ENCODE assay signal across 8 cellular contexts in genomic region chr19:2475018-2475701, GRCh38. TPM values are rescaled to one million over a fixed set of nuclear protein-coding genes. Genes with fewer than 3 reads are reported as not detected.
DNase-seq lines count a peak whose midpoint lies in the region; ATAC-seq and TF ChIP-seq lines count a peak whose summit lies in the region.

No MANE protein-coding gene starts in this region.

- H3K9ac ChIP-seq in rectal smooth muscle tissue (ENCODE audit: low read length) = no peak overlapping the region

- no peaks in the 10 kb centered on the region for H3K9me3 ChIP-seq in SJSA1 (replicated peaks)

- intact Hi-C loops in left cardiac atrium (cut with DNase I) = loop anchor here (2.0 to 10.0 kb wide), 4 partner anchors 67 to 138 kb away; no protein-coding TSS in a partner anchor

- peaks cover 10% of the 10 kb centered on the region for H3K4me1 Mint-ChIP-seq in activated naive CD8-positive, alpha-beta T cell treated with anti-CD3 and anti-CD28 coated beads, Interleukin-2, amount 10 ng/mL, durations not matched to agents 7 days and 5 days

- peak overlapping the region; percentile 94 for H3K4me3 Mint-ChIP-seq in activated naive CD8-positive, alpha-beta T cell treated with anti-CD3 and anti-CD28 coated beads, Interleukin-2, amount 10 ng/mL, durations not matched to agents 7 days and 5 days

- peak overlapping the region; percentile 76 for H3K27ac Mint-ChIP-seq in activated naive CD8-positive, alpha-beta T cell treated with anti-CD3 and anti-CD28 coated beads, Interleukin-2, amount 10 ng/mL, durations not matched to agents 7 days and 5 days

- peak overlapping the region; percentile 58 for H3K27ac ChIP-seq in SJSA1
- H3K27ac ChIP-seq in rectal smooth muscle tissue (ENCODE audit: low read depth, low read length) = peak overlapping the region; percentile 95

- no peaks in the 10 kb centered on the region for H3K9me3 Mint-ChIP-seq in activated naive CD8-positive, alpha-beta T cell treated with anti-CD3 and anti-CD28 coated beads, Interleukin-2, amount 10 ng/mL, durations not matched to agents 7 days and 5 days

- H3K36me3 ChIP-seq in GM06990 (ENCODE audit: control insufficient read depth, insufficient read depth, low read length) = peaks cover 11% of the 10 kb centered on the region
- H3K36me3 ChIP-seq in SJSA1 = peaks cover 32% of the 10 kb centered on the region
- no peaks in the 10 kb centered on the region for H3K36me3 ChIP-seq in rectal smooth muscle tissue (ENCODE audit: control insufficient read depth, insufficient read depth, low read length)

- H3K4me3 ChIP-seq in GM06990 (replicated peaks; ENCODE audit: low read depth, low read length) (peak overlapping the region; percentile 60), SJSA1 (peak overlapping the region; percentile 75), rectal smooth muscle tissue (ENCODE audit: low read length) (peak overlapping the region; percentile 100)

- no peaks in the 10 kb centered on the region for H3K27me3 Mint-ChIP-seq in activated naive CD8-positive, alpha-beta T cell treated with anti-CD3 and anti-CD28 coated beads, Interleukin-2, amount 10 ng/mL, durations not matched to agents 7 days and 5 days

- ATAC-seq in HG02943 (IDR thresholded peaks at IDR 0.05; ENCODE audit: low read depth, unreplicated experiment) (peak; percentile 3), left cardiac atrium (peak; percentile 20 to 29), GM18520 (IDR thresholded peaks at IDR 0.05; ENCODE audit: unreplicated experiment) (no peak), HG02884 (IDR thresholded peaks at IDR 0.05; ENCODE audit: unreplicated experiment) (no peak)
- peak; percentile 5 for ATAC-seq in activated naive CD8-positive, alpha-beta T cell treated with anti-CD3 and anti-CD28 coated beads, Interleukin-2, amount 10 ng/mL, durations not matched to agents 7 days and 5 days (ENCODE audit: low read depth)

- peaks cover 28% of the 10 kb centered on the region for H3K4me1 ChIP-seq in SJSA1 (replicated peaks)
- peaks cover 5% of the 10 kb centered on the region for H3K4me1 ChIP-seq in rectal smooth muscle tissue (ENCODE audit: control insufficient read depth, insufficient read depth, low read length)

- no peak for TF ChIP-seq CTCF in GM06990 (IDR thresholded peaks at IDR 0.05; ENCODE audit: insufficient read depth, low read length, poor library complexity, severe bottlenecking)

- peak; percentile 83 for DNase-seq in GM06990 (ENCODE audit: extremely low read depth, insufficient read length)
- peak; percentile 79 to 89 for DNase-seq in SJSA1 (ENCODE audit: low read depth in 1 of 2, low spot score in 2 of 2)
- DNase-seq in activated naive CD8-positive, alpha-beta T cell treated with anti-CD3 and anti-CD28 coated beads, Interleukin-2, amount 10 ng/mL, durations not matched to agents 7 days and 5 days = peak; percentile 79
- peak; percentile 70 for DNase-seq in left cardiac atrium

- no peaks in the 10 kb centered on the region for H3K27me3 ChIP-seq in GM06990 (replicated peaks; ENCODE audit: control insufficient read depth, insufficient read depth, low read length)
- H3K27me3 ChIP-seq in SJSA1 (replicated peaks) = no peaks in the 10 kb centered on the region
- H3K27me3 ChIP-seq in rectal smooth muscle tissue (ENCODE audit: control insufficient read depth, insufficient read depth, low read length) = no peaks in the 10 kb centered on the region

- POLR2A ChIA-PET in activated naive CD8-positive, alpha-beta T cell treated with anti-CD3 and anti-CD28 coated beads, Interleukin-2, amount 10 ng/mL, durations not matched to agents 7 days and 5 days (lab: Charles Lee) = interaction anchor here (0.6 to 5.7 kb wide), 48 partner anchors 9 to 423 kb away, joined by 3 to 207 read pairs (median 7); partner anchors contain the start of genes LMNB2, LSM7, PEAK3 and SGTA

- H3K36me3 Mint-ChIP-seq in activated naive CD8-positive, alpha-beta T cell treated with anti-CD3 and anti-CD28 coated beads, Interleukin-2, amount 10 ng/mL, durations not matched to agents 7 days and 5 days = peaks cover 21% of the 10 kb centered on the region

RNA-seq across cellular contexts. Expression of gene GADD45B, which starts 0.8 kb away (rescaled TPM):
- 112 and 132 TPM in 2 replicates for total RNA-seq in SJSA1 (2014; rRNA removed; shearing (Covaris generic))
- 10 to 100 TPM; 83.1 to 85.4 TPM for total RNA-seq in activated naive CD8-positive, alpha-beta T cell treated with anti-CD3 and anti-CD28 coated beads, Interleukin-2, amount 10 ng/mL, durations not matched to agents 7 days and 5 days
- 100 to 1,000 TPM in 1 of 2 donors, 10 to 100 TPM in 1; 64.0 to 189 TPM for total RNA-seq in left cardiac atrium

RNA-seq across cellular contexts. Expression of gene LMNB2, which starts 18.4 kb away (rescaled TPM):
- 275 and 316 TPM in 2 replicates for total RNA-seq in SJSA1 (2014; rRNA removed; shearing (Covaris generic))
- 10 to 100 TPM; 74.9 to 83.3 TPM for total RNA-seq in activated naive CD8-positive, alpha-beta T cell treated with anti-CD3 and anti-CD28 coated beads, Interleukin-2, amount 10 ng/mL, durations not matched to agents 7 days and 5 days
- 10 to 100 TPM; 19.5 to 20.6 TPM for total RNA-seq in left cardiac atrium

RNA-seq across cellular contexts. Expression of gene TIMM13, which starts 47.8 kb away (rescaled TPM):
- total RNA-seq in SJSA1 (2014; rRNA removed; shearing (Covaris generic)) = 48.8 and 86.2 TPM in 2 replicates
- 10 to 100 TPM; 46.5 to 48.5 TPM for total RNA-seq in activated naive CD8-positive, alpha-beta T cell treated with anti-CD3 and anti-CD28 coated beads, Interleukin-2, amount 10 ng/mL, durations not matched to agents 7 days and 5 days
- 10 to 100 TPM; 76.8 to 78.7 TPM for total RNA-seq in left cardiac atrium

Comparison
In these comparisons a context has a peak if more than half of its experiments do, and no peak if none do; other contexts are left out.
1. ATAC-seq: peak in HG02943 (single experiment), activated naive CD8-positive, alpha-beta T cell treated with anti-CD3 and anti-CD28 coated beads, Interleukin-2, amount 10 ng/mL, durations not matched to agents 7 days and 5 days (single experiment) and left cardiac atrium (2 of 2); none in GM18520 (single experiment) and HG02884 (single experiment).
2. Peak in every context shown above with its lines, with median percentiles within 50 percentile points of each other: DNase-seq and H3K4me3 ChIP-seq.